Comparison of ENCODE assay signal across 1 cellular context in the genomic region with DNA sequence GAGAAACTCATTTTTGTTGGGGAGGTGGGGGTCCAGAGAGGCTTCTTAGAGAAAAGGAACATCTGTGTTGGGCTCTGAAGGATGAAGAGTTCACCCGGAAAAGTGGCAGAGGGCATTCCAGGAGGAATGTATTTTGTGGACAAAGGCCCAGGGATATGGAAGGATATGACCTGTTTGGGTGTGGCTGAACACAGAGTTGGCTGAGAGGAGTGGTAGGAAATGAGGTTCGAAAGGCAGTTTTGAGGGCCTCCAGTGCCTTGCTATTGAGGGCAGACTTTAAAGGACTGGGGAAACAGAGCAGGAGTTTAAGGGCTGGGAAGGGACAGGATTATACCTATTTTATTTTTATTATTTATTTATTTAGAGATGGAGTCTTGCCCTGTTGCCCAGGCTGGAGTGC.
TF ChIP-seq lines count a peak whose summit lies in the region.

No MANE protein-coding gene starts in this region.

TF ChIP-seq in H1, 55 proteins besides CTCF, POLR2A, EP300 and RAD21:
- no peak for TF ChIP-seq NRF1 (IDR thresholded peaks at IDR 0.05; ENCODE audit: low read depth, low read length)
- TF ChIP-seq ZNF274 (IDR thresholded peaks at IDR 0.05; ENCODE audit: borderline replicate concordance, extremely low read depth, low read length) = no peak
- no peak for TF ChIP-seq CREB1 (IDR thresholded peaks at IDR 0.05)
- no peak for TF ChIP-seq CBX5 (IDR thresholded peaks at IDR 0.05; ENCODE audit: low read depth, low read length)
- TF ChIP-seq EZH2 (IDR thresholded peaks at IDR 0.05; ENCODE audit: low read depth, low read length, severe bottlenecking) = no peak
- no peak for TF ChIP-seq PHF8 (conservative IDR thresholded peaks at IDR 0.05; ENCODE audit: low read depth, low read length)
- TF ChIP-seq EGR1 (IDR thresholded peaks at IDR 0.05; ENCODE audit: borderline replicate concordance, low read depth, low read length) = no peak
- TF ChIP-seq BRCA1 (IDR thresholded peaks at IDR 0.05; ENCODE audit: low read depth, low read length) = no peak
- no peak for TF ChIP-seq GABPA (IDR thresholded peaks at IDR 0.05; ENCODE audit: borderline replicate concordance, insufficient read depth, low read length)
- no peak for TF ChIP-seq MAFK (IDR thresholded peaks at IDR 0.05; ENCODE audit: low read depth, low read length)
- no peak for TF ChIP-seq JUND (IDR thresholded peaks at IDR 0.05; ENCODE audit: low read length)
- TF ChIP-seq BACH1 (IDR thresholded peaks at IDR 0.05; ENCODE audit: low read length) = no peak
- no peak for TF ChIP-seq HDAC6 (IDR thresholded peaks at IDR 0.05; ENCODE audit: low read depth, low read length)
- no peak for TF ChIP-seq TBP (IDR thresholded peaks at IDR 0.05; ENCODE audit: low read depth, low read length)
- no peak for TF ChIP-seq TAF7 (optimal IDR thresholded peaks at IDR 0.05; ENCODE audit: borderline replicate concordance, low read depth, low read length)
- TF ChIP-seq SP1 (IDR thresholded peaks at IDR 0.05; ENCODE audit: low read depth, low read length) = no peak
- no peak for TF ChIP-seq JUN (IDR thresholded peaks at IDR 0.05; ENCODE audit: low read depth, low read length)
- no peak for TF ChIP-seq CEBPB (IDR thresholded peaks at IDR 0.05; ENCODE audit: low read depth, low read length)
